Comparison of ENCODE assay signal across 8 cellular contexts in genomic region chr2:171893196-171893823, GRCh38. TPM values are rescaled to one million over a fixed set of nuclear protein-coding genes. Genes with fewer than 3 reads are reported as not detected.
DNase-seq lines count a peak whose midpoint lies in the region; ATAC-seq, FAIRE-seq and TF ChIP-seq lines count a peak whose summit lies in the region.

No MANE protein-coding gene starts in this region.

- no peak for FAIRE-seq in HTR-8/SVneo (lab: Jason Lieb, UNC)

- intact Hi-C loops in prostate gland (cut with DNase I), result no loop called here

- no peak for DNase-seq in activated naive CD4-positive, alpha-beta T cell treated with anti-CD3 and anti-CD28 coated beads, Interleukin-2, amount 10 ng/mL, durations not matched to agents 7 days and 5 days
- DNase-seq in activated naive CD4-positive, alpha-beta T cell (lab: John Stamatoyannopoulos, UW), result no peak
- DNase-seq in SK-N-SH (peak; percentile 33), fibroblast of villous mesenchyme (ENCODE audit: low read depth) (peak; percentile 26), prostate gland (ENCODE audit: low spot score) (no peak), GF-D8 (lab: John Stamatoyannopoulos, UW) (no peak), HTR-8/SVneo (ENCODE audit: insufficient read length, low spot score) (no peak)

- H3K9me2 ChIP-seq in SK-N-SH, result no peaks in the 10 kb centered on the region

- no peak for TF ChIP-seq CTCF in SK-N-SH (IDR thresholded peaks at IDR 0.05)
- TF ChIP-seq CTCF in fibroblast of villous mesenchyme (IDR thresholded peaks at IDR 0.05; ENCODE audit: insufficient read depth, low read depth, low read length), result no peak
- TF ChIP-seq CTCF in prostate gland (IDR thresholded peaks at IDR 0.05), result no peak

- peak in 1 of 2 experiments; percentile 41; a peak in 1 of 4 replicates for TF ChIP-seq EP300 in SK-N-SH (IDR thresholded peaks at IDR 0.05; ENCODE audit: borderline replicate concordance in 1 of 2, low read depth in 1 of 2, low read length in 1 of 2)

- H3K4me2 ChIP-seq in SK-N-SH, result peak overlapping the region; percentile 78

- 53% methylated on average over 7 of the region's 7 CpGs for WGBS in SK-N-SH (ENCODE audit: low lambda C conversion rate)
- 21% methylated on average over 7 of the region's 7 CpGs for WGBS in prostate gland

- TF ChIP-seq RAD21 in SK-N-SH (IDR thresholded peaks at IDR 0.05; ENCODE audit: low read length), result no peak

- POLR2A ChIA-PET in SK-N-SH (lab: Yijun Ruan, JAX), result interaction anchor here (1.2 kb wide), 1 partner anchor 17 kb away, joined by 3 read pairs; no protein-coding TSS in a partner anchor

- no peak for ATAC-seq in HG03045 (IDR thresholded peaks at IDR 0.05; ENCODE audit: unreplicated experiment)

- H3K27me3 ChIP-seq in SK-N-SH (ENCODE audit: insufficient read depth), result no peaks in the 10 kb centered on the region
- H3K27me3 ChIP-seq in prostate gland (replicated peaks; ENCODE audit: insufficient read depth), result no peaks in the 10 kb centered on the region

- H3K27ac ChIP-seq in SK-N-SH (ENCODE audit: low read depth in 2 of 2, low read length in 1 of 2) (no peak overlapping the region; a peak in 1 of 4 replicates), prostate gland (peak overlapping the region; percentile 85 to 88)

- H3K27ac Mint-ChIP-seq in activated naive CD4-positive, alpha-beta T cell treated with anti-CD3 and anti-CD28 coated beads, Interleukin-2, amount 10 ng/mL, durations not matched to agents 7 days and 5 days, result peak overlapping the region; percentile 71

- CTCF ChIA-PET in activated naive CD4-positive, alpha-beta T cell treated with anti-CD3 and anti-CD28 coated beads, Interleukin-2, amount 10 ng/mL, durations not matched to agents 7 days and 5 days (lab: Charles Lee), result interaction anchor here (1.2 to 2.1 kb wide), 2 partner anchors 10 to 294 kb away, joined by 3 to 5 read pairs; no protein-coding TSS in a partner anchor
- CTCF ChIA-PET in SK-N-SH (lab: Yijun Ruan, JAX), result interaction anchor here (0.7 to 1.6 kb wide), 6 partner anchors 16 to 211 kb away, joined by 3 to 5 read pairs (median 4); partner anchors contain the start of genes DLX2 and HAT1

- peaks cover 9% of the 10 kb centered on the region for H3K27me3 Mint-ChIP-seq in activated naive CD4-positive, alpha-beta T cell treated with anti-CD3 and anti-CD28 coated beads, Interleukin-2, amount 10 ng/mL, durations not matched to agents 7 days and 5 days

- H3K4me1 Mint-ChIP-seq in activated naive CD4-positive, alpha-beta T cell treated with anti-CD3 and anti-CD28 coated beads, Interleukin-2, amount 10 ng/mL, durations not matched to agents 7 days and 5 days, result peaks cover 48% of the 10 kb centered on the region

- peaks cover 6% of the 10 kb centered on the region for H3F3A ChIP-seq in SK-N-SH (replicated peaks; ENCODE audit: insufficient read depth)

- peaks cover 5% of the 10 kb centered on the region; the same call in 1 of the 2 replicates for H3K79me2 ChIP-seq in SK-N-SH (ENCODE audit: insufficient read depth)

- H4K20me1 ChIP-seq in SK-N-SH (ENCODE audit: insufficient read depth), result no peaks in the 10 kb centered on the region

- H3K4me3 Mint-ChIP-seq in activated naive CD4-positive, alpha-beta T cell treated with anti-CD3 and anti-CD28 coated beads, Interleukin-2, amount 10 ng/mL, durations not matched to agents 7 days and 5 days, result peak overlapping the region; percentile 93

- no peak for TF ChIP-seq POLR2A in prostate gland (IDR thresholded peaks at IDR 0.05)

- H3K9me3 Mint-ChIP-seq in activated naive CD4-positive, alpha-beta T cell treated with anti-CD3 and anti-CD28 coated beads, Interleukin-2, amount 10 ng/mL, durations not matched to agents 7 days and 5 days, result no peaks in the 10 kb centered on the region

- H3K36me3 ChIP-seq in SK-N-SH (replicated peaks in 1 of 2; ENCODE audit: control insufficient read depth in 1 of 2, insufficient read depth in 2 of 2, low read length in 1 of 2) (peaks cover 0 to 3% of the 10 kb centered on the region in 2 experiments), prostate gland (no peaks in the 10 kb centered on the region)

- H2AFZ ChIP-seq in SK-N-SH (ENCODE audit: low read depth), result peak overlapping the region; percentile 99

- peak overlapping the region; percentile 86 to 94 for H3K4me3 ChIP-seq in SK-N-SH (ENCODE audit: low read depth in 2 of 2, low read length in 1 of 2)
- H3K4me3 ChIP-seq in fibroblast of villous mesenchyme (ENCODE audit: low read depth, low read length), result peak overlapping the region; percentile 76
- H3K4me3 ChIP-seq in prostate gland, result peak overlapping the region; percentile 65 to 79

- H3K9me3 ChIP-seq in SK-N-SH, result no peaks in the 10 kb centered on the region
- H3K9me3 ChIP-seq in prostate gland, result no peaks in the 10 kb centered on the region

- H3K4me1 ChIP-seq in SK-N-SH (ENCODE audit: control insufficient read depth in 1 of 2, insufficient read depth in 2 of 2, low read depth in 1 of 2, low read length in 1 of 2), result peaks cover 0 to 3% of the 10 kb centered on the region in 2 experiments; a peak in 3 of 4 replicates
- no peaks in the 10 kb centered on the region for H3K4me1 ChIP-seq in prostate gland (replicated peaks)

- peak overlapping the region; percentile 74 for H3K9ac ChIP-seq in SK-N-SH

- H3K36me3 Mint-ChIP-seq in activated naive CD4-positive, alpha-beta T cell treated with anti-CD3 and anti-CD28 coated beads, Interleukin-2, amount 10 ng/mL, durations not matched to agents 7 days and 5 days, result peaks cover 29% of the 10 kb centered on the region

TF ChIP-seq in SK-N-SH, 30 proteins besides CTCF, POLR2A, EP300 and RAD21:
- TF ChIP-seq MAX (IDR thresholded peaks at IDR 0.05; ENCODE audit: low read depth) (no peak), RCOR1 (IDR thresholded peaks at IDR 0.05; ENCODE audit: low read length) (peak; percentile 84), IRF3 (IDR thresholded peaks at IDR 0.05; ENCODE audit: low read depth, low read length) (no peak), GATA2 (CRISPR knock-in tag; IDR thresholded peaks at IDR 0.05) (peak; percentile 92), SMC3 (IDR thresholded peaks at IDR 0.05; ENCODE audit: low read depth, low read length) (no peak), TAF1 (IDR thresholded peaks at IDR 0.05; ENCODE audit: borderline replicate concordance, low read depth, low read length) (no peak), USF2 (IDR thresholded peaks at IDR 0.05; ENCODE audit: borderline replicate concordance, low read depth, low read length) (no peak)

RNA-seq across cellular contexts. Expression of gene SLC25A12, which starts 0.7 kb away (rescaled TPM):
- 13.0 and 18.8 TPM in 2 replicates for polyA plus RNA-seq in SK-N-SH (2012; rRNA removed)
- polyA plus RNA-seq in SK-N-SH (2012; cell fraction: cytosol; rRNA removed), result 14.9 and 16.2 TPM in 2 replicates
- polyA plus RNA-seq in SK-N-SH (2012; cell fraction: nucleus; rRNA removed), result 14.9 and 27.9 TPM in 2 replicates
- total RNA-seq in fibroblast of villous mesenchyme, result 21.3 and 25.5 TPM in 2 replicates
- 10 to 100 TPM; 23.5 to 33.9 TPM for total RNA-seq in prostate gland

RNA-seq across cellular contexts. Expression of gene HAT1, which starts 29.0 kb away (rescaled TPM):
- 18.6 and 21.5 TPM in 2 replicates for polyA plus RNA-seq in SK-N-SH (2012; rRNA removed)
- 30.8 and 45.8 TPM in 2 replicates for polyA plus RNA-seq in SK-N-SH (2012; cell fraction: cytosol; rRNA removed)
- polyA plus RNA-seq in SK-N-SH (2012; cell fraction: nucleus; rRNA removed), result 4.9 and 12.0 TPM in 2 replicates
- total RNA-seq in fibroblast of villous mesenchyme (38.0 and 46.6 TPM in 2 replicates), prostate gland (10 to 100 TPM; 30.6 to 41.9 TPM)

Comparison
In these comparisons a context has a peak if more than half of its experiments do, and no peak if none do; other contexts are left out.
1. DNase-seq: peak in SK-N-SH (single experiment) and fibroblast of villous mesenchyme (single experiment); none in activated naive CD4-positive, alpha-beta T cell treated with anti-CD3 and anti-CD28 coated beads, Interleukin-2, amount 10 ng/mL, durations not matched to agents 7 days and 5 days (single experiment), activated naive CD4-positive, alpha-beta T cell (0 of 4), prostate gland (single experiment), GF-D8 (single experiment) and HTR-8/SVneo (single experiment).
2. H3K27ac ChIP-seq: peak in prostate gland (2 of 2); none in SK-N-SH (0 of 2).
3. Peak in every context shown above with its lines, with median percentiles within 50 percentile points of each other: H3K4me3 ChIP-seq.